1 cellular context compared by ENCODE assay signal in the genomic region with DNA sequence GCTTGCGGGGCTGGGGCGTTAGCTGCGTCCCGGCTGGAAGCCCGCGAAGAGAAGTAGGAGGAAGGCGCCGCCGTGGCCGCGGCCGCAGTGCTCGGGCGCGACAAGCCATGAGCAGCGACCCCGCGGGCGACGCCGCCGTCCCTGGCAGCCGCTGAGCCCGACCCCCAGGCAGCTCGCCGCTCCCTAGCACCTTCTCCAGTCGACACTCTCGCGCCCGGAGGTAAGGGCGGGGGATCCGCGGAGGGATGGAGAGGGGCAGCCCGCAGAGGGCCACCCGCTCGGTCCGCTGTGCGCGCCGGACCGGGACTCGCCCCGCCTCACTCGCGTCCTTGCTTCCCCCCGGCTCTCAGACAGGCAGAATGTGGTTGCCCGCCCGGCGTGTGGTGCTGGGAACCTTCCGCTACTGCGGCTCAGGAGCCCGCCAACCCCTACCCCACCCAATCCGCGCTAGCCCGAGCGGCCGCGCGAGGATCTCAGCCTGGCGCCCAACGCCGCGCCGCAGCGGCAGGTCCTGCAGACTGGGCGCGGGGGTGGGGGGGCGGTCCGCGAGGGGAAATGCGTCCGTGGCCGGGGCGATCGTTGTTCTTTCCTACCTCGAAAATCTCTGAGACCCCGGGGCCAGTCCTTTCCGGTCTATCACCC.
A peak's percentile ranks its signal among the peaks of the same experiment; 100 is the strongest.
TF ChIP-seq lines count a peak whose summit lies in the region.

A gene (plus strand): TSS at position 18 of the 642 bp plus-strand sequence. CDS start 53,354 bp downstream, outside the sequence.

TF ChIP-seq in GM12878, 131 proteins besides CTCF, POLR2A, EP300 and RAD21 (continues in another document):
- TF ChIP-seq POLR2AphosphoS5 (IDR thresholded peaks at IDR 0.05; ENCODE audit: low read length) (peak; percentile 44; the same call in 1 of the 2 replicates), YY1 (IDR thresholded peaks at IDR 0.05; ENCODE audit: low read depth, low read length) (0 out of 2 replicates have a peak, but pooled peaks have one; percentile 18), STAT3 (IDR thresholded peaks at IDR 0.05; ENCODE audit: low read depth, low read length) (no peak), NR2C2 (IDR thresholded peaks at IDR 0.05; ENCODE audit: borderline replicate concordance, control insufficient read depth, insufficient read length, low read depth) (no peak), HDAC6 (IDR thresholded peaks at IDR 0.05; ENCODE audit: unreplicated experiment) (no peak), BHLHE40 (IDR thresholded peaks at IDR 0.05; ENCODE audit: borderline replicate concordance in 1 of 2, low read depth in 2 of 2, low read length in 1 of 2) (no peak), PAX8 (IDR thresholded peaks at IDR 0.05) (no peak), PAX5 (IDR thresholded peaks at IDR 0.05; ENCODE audit: borderline replicate concordance, low read depth, low read length) (peak; percentile 72; the same call in 1 of the 2 replicates), EED (IDR thresholded peaks at IDR 0.05; ENCODE audit: low read depth) (no peak; the same call in 1 of the 2 replicates), CHD1 (IDR thresholded peaks at IDR 0.05; ENCODE audit: low read depth, low read length) (0 out of 2 replicates have a peak, but pooled peaks have one; percentile 39), RUNX3 (IDR thresholded peaks at IDR 0.05; ENCODE audit: low read length) (0 out of 2 replicates have a peak, but pooled peaks have one; percentile 10), SREBF2 (IDR thresholded peaks at IDR 0.05; ENCODE audit: low read length) (no peak), ZNF207 (IDR thresholded peaks at IDR 0.05; ENCODE audit: borderline replicate concordance) (peak; percentile 48; the same call in 1 of the 2 replicates), NRF1 (conservative IDR thresholded peaks at IDR 0.05; ENCODE audit: low read depth, low read length) (no peak), NFXL1 (IDR thresholded peaks at IDR 0.05; ENCODE audit: borderline replicate concordance) (no peak), SIN3A (IDR thresholded peaks at IDR 0.05; ENCODE audit: low read depth, low read length) (no peak; the same call in 1 of the 2 replicates), MYC (IDR thresholded peaks at IDR 0.05; ENCODE audit: insufficient read depth, insufficient read length, insufficient replicate concordance, low read length, severe bottlenecking) (no peak), NFIC (IDR thresholded peaks at IDR 0.05; ENCODE audit: low read depth, low read length) (no peak), MTA3 (IDR thresholded peaks at IDR 0.05; ENCODE audit: borderline replicate concordance, low read length) (no peak), MEF2A (IDR thresholded peaks at IDR 0.05; ENCODE audit: insufficient read depth, low read depth, low read length) (no peak), ETV6 (conservative IDR thresholded peaks at IDR 0.05 in 1 of 2, IDR thresholded peaks at IDR 0.05 in 1 of 2; ENCODE audit: borderline replicate concordance in 1 of 2, low read depth in 1 of 2) (0 out of 4 replicates have a peak, but pooled peaks of 1 of the 2 experiments have one; percentile 9), NR2C1 (IDR thresholded peaks at IDR 0.05) (no peak), GATAD2B (conservative IDR thresholded peaks at IDR 0.05; ENCODE audit: low read depth) (peak; percentile 77; the same call in 1 of the 2 replicates), BCL11A (IDR thresholded peaks at IDR 0.05; ENCODE audit: low read depth, low read length) (no peak), TBL1XR1 (IDR thresholded peaks at IDR 0.05; ENCODE audit: low read depth, low read length) (no peak), PML (IDR thresholded peaks at IDR 0.05; ENCODE audit: low read length) (no peak), SUPT20H (IDR thresholded peaks at IDR 0.05; ENCODE audit: borderline replicate concordance, control insufficient read depth, low read depth, low read length) (no peak), LARP7 (IDR thresholded peaks at IDR 0.05) (peak; percentile 87), WRNIP1 (IDR thresholded peaks at IDR 0.05; ENCODE audit: borderline replicate concordance, low read depth, low read length) (no peak), HDGF (IDR thresholded peaks at IDR 0.05) (no peak), FOXK2 (IDR thresholded peaks at IDR 0.05) (no peak), CHD4 (IDR thresholded peaks at IDR 0.05) (no peak), JUND (IDR thresholded peaks at IDR 0.05; ENCODE audit: low read depth, low read length) (no peak), HCFC1 (IDR thresholded peaks at IDR 0.05; ENCODE audit: low read length) (no peak), RAD51 (IDR thresholded peaks at IDR 0.05) (no peak), KDM1A (IDR thresholded peaks at IDR 0.05; ENCODE audit: borderline replicate concordance) (no peak), CBX5 (IDR thresholded peaks at IDR 0.05; ENCODE audit: low read depth) (no peak), JUNB (IDR thresholded peaks at IDR 0.05) (no peak)
- TF ChIP-seq, protein P1, sequence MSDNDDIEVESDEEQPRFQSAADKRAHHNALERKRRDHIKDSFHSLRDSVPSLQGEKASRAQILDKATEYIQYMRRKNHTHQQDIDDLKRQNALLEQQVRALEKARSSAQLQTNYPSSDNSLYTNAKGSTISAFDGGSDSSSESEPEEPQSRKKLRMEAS (IDR thresholded peaks at IDR 0.05; ENCODE audit: low read depth, low read length): no peak
- TF ChIP-seq, protein P2, sequence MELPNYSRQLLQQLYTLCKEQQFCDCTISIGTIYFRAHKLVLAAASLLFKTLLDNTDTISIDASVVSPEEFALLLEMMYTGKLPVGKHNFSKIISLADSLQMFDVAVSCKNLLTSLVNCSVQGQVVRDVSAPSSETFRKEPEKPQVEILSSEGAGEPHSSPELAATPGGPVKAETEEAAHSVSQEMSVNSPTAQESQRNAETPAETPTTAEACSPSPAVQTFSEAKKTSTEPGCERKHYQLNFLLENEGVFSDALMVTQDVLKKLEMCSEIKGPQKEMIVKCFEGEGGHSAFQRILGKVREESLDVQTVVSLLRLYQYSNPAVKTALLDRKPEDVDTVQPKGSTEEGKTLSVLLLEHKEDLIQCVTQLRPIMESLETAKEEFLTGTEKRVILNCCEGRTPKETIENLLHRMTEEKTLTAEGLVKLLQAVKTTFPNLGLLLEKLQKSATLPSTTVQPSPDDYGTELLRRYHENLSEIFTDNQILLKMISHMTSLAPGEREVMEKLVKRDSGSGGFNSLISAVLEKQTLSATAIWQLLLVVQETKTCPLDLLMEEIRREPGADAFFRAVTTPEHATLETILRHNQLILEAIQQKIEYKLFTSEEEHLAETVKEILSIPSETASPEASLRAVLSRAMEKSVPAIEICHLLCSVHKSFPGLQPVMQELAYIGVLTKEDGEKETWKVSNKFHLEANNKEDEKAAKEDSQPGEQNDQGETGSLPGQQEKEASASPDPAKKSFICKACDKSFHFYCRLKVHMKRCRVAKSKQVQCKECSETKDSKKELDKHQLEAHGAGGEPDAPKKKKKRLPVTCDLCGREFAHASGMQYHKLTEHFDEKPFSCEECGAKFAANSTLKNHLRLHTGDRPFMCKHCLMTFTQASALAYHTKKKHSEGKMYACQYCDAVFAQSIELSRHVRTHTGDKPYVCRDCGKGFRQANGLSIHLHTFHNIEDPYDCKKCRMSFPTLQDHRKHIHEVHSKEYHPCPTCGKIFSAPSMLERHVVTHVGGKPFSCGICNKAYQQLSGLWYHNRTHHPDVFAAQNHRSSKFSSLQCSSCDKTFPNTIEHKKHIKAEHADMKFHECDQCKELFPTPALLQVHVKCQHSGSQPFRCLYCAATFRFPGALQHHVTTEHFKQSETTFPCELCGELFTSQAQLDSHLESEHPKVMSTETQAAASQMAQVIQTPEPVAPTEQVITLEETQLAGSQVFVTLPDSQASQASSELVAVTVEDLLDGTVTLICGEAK (IDR thresholded peaks at IDR 0.05; ENCODE audit: borderline replicate concordance): no peak
- TF ChIP-seq, protein P3, sequence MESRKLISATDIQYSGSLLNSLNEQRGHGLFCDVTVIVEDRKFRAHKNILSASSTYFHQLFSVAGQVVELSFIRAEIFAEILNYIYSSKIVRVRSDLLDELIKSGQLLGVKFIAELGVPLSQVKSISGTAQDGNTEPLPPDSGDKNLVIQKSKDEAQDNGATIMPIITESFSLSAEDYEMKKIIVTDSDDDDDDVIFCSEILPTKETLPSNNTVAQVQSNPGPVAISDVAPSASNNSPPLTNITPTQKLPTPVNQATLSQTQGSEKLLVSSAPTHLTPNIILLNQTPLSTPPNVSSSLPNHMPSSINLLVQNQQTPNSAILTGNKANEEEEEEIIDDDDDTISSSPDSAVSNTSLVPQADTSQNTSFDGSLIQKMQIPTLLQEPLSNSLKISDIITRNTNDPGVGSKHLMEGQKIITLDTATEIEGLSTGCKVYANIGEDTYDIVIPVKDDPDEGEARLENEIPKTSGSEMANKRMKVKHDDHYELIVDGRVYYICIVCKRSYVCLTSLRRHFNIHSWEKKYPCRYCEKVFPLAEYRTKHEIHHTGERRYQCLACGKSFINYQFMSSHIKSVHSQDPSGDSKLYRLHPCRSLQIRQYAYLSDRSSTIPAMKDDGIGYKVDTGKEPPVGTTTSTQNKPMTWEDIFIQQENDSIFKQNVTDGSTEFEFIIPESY (IDR thresholded peaks at IDR 0.05): no peak
- TF ChIP-seq, protein P4, sequence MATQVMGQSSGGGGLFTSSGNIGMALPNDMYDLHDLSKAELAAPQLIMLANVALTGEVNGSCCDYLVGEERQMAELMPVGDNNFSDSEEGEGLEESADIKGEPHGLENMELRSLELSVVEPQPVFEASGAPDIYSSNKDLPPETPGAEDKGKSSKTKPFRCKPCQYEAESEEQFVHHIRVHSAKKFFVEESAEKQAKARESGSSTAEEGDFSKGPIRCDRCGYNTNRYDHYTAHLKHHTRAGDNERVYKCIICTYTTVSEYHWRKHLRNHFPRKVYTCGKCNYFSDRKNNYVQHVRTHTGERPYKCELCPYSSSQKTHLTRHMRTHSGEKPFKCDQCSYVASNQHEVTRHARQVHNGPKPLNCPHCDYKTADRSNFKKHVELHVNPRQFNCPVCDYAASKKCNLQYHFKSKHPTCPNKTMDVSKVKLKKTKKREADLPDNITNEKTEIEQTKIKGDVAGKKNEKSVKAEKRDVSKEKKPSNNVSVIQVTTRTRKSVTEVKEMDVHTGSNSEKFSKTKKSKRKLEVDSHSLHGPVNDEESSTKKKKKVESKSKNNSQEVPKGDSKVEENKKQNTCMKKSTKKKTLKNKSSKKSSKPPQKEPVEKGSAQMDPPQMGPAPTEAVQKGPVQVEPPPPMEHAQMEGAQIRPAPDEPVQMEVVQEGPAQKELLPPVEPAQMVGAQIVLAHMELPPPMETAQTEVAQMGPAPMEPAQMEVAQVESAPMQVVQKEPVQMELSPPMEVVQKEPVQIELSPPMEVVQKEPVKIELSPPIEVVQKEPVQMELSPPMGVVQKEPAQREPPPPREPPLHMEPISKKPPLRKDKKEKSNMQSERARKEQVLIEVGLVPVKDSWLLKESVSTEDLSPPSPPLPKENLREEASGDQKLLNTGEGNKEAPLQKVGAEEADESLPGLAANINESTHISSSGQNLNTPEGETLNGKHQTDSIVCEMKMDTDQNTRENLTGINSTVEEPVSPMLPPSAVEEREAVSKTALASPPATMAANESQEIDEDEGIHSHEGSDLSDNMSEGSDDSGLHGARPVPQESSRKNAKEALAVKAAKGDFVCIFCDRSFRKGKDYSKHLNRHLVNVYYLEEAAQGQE (IDR thresholded peaks at IDR 0.05; ENCODE audit: low read depth, low read length): no peak
- TF ChIP-seq, protein P5, sequence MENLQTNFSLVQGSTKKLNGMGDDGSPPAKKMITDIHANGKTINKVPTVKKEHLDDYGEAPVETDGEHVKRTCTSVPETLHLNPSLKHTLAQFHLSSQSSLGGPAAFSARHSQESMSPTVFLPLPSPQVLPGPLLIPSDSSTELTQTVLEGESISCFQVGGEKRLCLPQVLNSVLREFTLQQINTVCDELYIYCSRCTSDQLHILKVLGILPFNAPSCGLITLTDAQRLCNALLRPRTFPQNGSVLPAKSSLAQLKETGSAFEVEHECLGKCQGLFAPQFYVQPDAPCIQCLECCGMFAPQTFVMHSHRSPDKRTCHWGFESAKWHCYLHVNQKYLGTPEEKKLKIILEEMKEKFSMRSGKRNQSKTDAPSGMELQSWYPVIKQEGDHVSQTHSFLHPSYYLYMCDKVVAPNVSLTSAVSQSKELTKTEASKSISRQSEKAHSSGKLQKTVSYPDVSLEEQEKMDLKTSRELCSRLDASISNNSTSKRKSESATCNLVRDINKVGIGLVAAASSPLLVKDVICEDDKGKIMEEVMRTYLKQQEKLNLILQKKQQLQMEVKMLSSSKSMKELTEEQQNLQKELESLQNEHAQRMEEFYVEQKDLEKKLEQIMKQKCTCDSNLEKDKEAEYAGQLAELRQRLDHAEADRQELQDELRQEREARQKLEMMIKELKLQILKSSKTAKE (IDR thresholded peaks at IDR 0.05; ENCODE audit: low read depth, poor library complexity, severe bottlenecking): no peak
- TF ChIP-seq, protein P6, sequence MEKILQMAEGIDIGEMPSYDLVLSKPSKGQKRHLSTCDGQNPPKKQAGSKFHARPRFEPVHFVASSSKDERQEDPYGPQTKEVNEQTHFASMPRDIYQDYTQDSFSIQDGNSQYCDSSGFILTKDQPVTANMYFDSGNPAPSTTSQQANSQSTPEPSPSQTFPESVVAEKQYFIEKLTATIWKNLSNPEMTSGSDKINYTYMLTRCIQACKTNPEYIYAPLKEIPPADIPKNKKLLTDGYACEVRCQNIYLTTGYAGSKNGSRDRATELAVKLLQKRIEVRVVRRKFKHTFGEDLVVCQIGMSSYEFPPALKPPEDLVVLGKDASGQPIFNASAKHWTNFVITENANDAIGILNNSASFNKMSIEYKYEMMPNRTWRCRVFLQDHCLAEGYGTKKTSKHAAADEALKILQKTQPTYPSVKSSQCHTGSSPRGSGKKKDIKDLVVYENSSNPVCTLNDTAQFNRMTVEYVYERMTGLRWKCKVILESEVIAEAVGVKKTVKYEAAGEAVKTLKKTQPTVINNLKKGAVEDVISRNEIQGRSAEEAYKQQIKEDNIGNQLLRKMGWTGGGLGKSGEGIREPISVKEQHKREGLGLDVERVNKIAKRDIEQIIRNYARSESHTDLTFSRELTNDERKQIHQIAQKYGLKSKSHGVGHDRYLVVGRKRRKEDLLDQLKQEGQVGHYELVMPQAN (conservative IDR thresholded peaks at IDR 0.05): no peak; the same call in 1 of the 2 replicates
- TF ChIP-seq, protein P7, sequence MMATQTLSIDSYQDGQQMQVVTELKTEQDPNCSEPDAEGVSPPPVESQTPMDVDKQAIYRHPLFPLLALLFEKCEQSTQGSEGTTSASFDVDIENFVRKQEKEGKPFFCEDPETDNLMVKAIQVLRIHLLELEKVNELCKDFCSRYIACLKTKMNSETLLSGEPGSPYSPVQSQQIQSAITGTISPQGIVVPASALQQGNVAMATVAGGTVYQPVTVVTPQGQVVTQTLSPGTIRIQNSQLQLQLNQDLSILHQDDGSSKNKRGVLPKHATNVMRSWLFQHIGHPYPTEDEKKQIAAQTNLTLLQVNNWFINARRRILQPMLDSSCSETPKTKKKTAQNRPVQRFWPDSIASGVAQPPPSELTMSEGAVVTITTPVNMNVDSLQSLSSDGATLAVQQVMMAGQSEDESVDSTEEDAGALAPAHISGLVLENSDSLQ (IDR thresholded peaks at IDR 0.05): no peak
- TF ChIP-seq, protein P8, sequence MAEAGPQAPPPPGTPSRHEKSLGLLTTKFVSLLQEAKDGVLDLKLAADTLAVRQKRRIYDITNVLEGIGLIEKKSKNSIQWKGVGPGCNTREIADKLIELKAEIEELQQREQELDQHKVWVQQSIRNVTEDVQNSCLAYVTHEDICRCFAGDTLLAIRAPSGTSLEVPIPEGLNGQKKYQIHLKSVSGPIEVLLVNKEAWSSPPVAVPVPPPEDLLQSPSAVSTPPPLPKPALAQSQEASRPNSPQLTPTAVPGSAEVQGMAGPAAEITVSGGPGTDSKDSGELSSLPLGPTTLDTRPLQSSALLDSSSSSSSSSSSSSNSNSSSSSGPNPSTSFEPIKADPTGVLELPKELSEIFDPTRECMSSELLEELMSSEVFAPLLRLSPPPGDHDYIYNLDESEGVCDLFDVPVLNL (IDR thresholded peaks at IDR 0.05; ENCODE audit: low read depth, low read length): no peak
